8 cellular contexts compared by ENCODE assay signal in the genomic region with DNA sequence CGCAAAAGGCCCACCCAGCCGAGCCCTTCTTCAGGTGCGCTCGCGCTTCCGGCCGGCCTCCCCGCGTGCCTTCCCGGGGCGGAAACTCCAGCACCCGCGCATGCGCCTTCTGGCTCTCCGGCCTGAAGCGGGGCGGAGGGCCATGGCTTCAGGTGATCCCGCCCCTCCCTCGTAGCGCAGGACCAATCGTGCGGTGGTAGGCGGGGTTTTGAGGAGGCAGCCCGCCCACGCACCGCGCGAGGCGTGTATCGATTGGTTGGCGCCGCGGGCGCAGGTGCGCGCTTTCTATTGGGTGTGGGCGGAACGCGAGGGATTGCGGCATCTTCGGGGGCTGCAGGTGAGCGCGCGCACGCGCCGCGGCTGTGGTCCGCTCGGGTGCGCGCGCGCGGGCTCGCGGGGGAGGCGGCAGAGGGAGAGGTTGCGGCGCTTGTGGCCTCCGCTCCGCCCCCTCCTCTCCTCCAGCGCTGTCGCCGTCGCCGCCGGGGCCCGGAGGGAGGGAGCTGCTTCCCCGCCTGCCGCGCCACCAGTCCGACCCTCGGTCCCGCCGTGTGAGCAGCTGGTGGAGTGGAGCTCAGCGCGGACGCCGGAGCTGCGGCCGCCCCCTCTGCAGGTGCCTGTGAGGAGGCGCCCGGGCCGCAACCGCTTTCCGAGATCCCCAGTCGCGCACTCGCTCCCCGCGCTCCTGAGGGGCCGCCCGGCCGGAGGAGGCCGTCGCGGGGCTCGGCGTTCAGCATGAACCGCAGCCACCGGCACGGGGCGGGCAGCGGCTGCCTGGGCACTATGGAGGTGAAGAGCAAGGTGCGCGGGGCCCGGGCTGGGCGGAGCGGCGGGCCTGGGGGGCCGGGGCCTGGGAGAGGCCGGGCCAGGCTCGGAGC. TPM values are rescaled to one million over a fixed set of nuclear protein-coding genes. Genes with fewer than 3 reads are reported as not detected.
DNase-seq lines count a peak whose midpoint lies in the region; ATAC-seq and TF ChIP-seq lines count a peak whose summit lies in the region.

A gene with protein sequence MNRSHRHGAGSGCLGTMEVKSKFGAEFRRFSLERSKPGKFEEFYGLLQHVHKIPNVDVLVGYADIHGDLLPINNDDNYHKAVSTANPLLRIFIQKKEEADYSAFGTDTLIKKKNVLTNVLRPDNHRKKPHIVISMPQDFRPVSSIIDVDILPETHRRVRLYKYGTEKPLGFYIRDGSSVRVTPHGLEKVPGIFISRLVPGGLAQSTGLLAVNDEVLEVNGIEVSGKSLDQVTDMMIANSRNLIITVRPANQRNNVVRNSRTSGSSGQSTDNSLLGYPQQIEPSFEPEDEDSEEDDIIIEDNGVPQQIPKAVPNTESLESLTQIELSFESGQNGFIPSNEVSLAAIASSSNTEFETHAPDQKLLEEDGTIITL (plus strand): TSS at position 526 of the 875 bp plus-strand sequence. CDS start 207 bp downstream, at position 733.

- intact Hi-C loops in colonic mucosa (cut with DNase I), result loop anchor here (10.0 kb wide), 1 partner anchor 546 kb away; no protein-coding TSS in a partner anchor
- intact Hi-C loops in left colon (cut with DNase I, micrococcal nuclease), result no loop called here

- H3K36me3 ChIP-seq in colonic mucosa, result no peaks in the 10 kb centered on the region

- peak within 1 kb of the TSS; percentile 94 for H3K4me3 ChIP-seq in colonic mucosa

- DNase-seq in C1 segment of cervical spinal cord (lab: John Stamatoyannopoulos, UW), result peak; percentile 57 to 99 (median 90)
- peak; percentile 86 for DNase-seq in NCI-H524 treated with DMSO at 0.1 percent for 48 hours (lab: John Stamatoyannopoulos, UW)
- DNase-seq in activated CD4-positive, alpha-beta T cell treated with anti-CD3 and anti-CD28 coated beads for 48 hours, result peak; percentile 100
- peak; percentile 99 for DNase-seq in colonic mucosa
- DNase-seq in left colon, result peak; percentile 98 to 99
- DNase-seq in stimulated activated CD4-positive, alpha-beta T cell treated with anti-CD3 and anti-CD28 coated beads, Interleukin-1b, Interleukin-23, amount 100 ng/mL, for 24 hours (ENCODE audit: low read depth in 4 of 4, low spot score in 1 of 4), result peak; percentile 98 to 99 (median 98)

- H3K27ac ChIP-seq in colonic mucosa, result peak within 1 kb of the TSS; percentile 91

- no peak for TF ChIP-seq CTCF in colonic mucosa (IDR thresholded peaks at IDR 0.05)

- peak within 1 kb of the TSS; percentile 93 to 97 for H3K9ac ChIP-seq in colonic mucosa (ENCODE audit: low read depth in 2 of 2, low read length in 2 of 2)

- no peaks in the 10 kb centered on the region for H3K27me3 ChIP-seq in colonic mucosa

- no peaks in the 10 kb centered on the region for H3K9me3 ChIP-seq in colonic mucosa

- peak; percentile 84 for ATAC-seq in GM19351 (IDR thresholded peaks at IDR 0.05; ENCODE audit: unreplicated experiment)
- peak; percentile 75 for ATAC-seq in HG03469 (IDR thresholded peaks at IDR 0.05; ENCODE audit: unreplicated experiment)
- ATAC-seq in left colon, result peak; percentile 81

- no peaks in the 10 kb centered on the region for H3K4me1 ChIP-seq in colonic mucosa

RNA-seq across cellular contexts. Expression of the gene that starts here (rescaled TPM):
- total RNA-seq in colonic mucosa (10 to 100 TPM; 16.6 to 35.6 TPM), left colon (10 to 100 TPM; 19.8 to 38.4 TPM)

Comparison
In these comparisons a context has a peak if more than half of its experiments do, and no peak if none do; other contexts are left out.
1. Peak in every context shown above with its lines: DNase-seq, ATAC-seq, H3K4me3 ChIP-seq and H3K27ac ChIP-seq.